ENCODE assay signal across 23 cellular contexts in the genomic region with DNA sequence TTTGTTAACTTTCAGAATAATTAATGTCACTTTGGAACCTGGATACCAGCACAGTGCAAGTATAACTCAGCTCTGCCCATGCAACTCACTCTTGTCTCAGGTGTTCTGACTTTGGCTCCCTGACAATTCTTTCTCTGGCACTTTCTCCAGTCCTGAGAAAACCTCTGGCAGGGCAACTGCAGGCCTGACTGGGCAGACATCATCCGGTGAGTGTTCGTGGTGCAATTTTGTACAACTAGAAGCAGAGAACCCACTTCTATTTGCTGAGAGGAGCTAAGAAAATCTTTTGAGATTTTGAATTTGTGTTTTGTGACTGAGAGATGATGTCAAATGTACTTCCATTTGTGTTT.
DNase-seq lines count a peak whose midpoint lies in the region; ATAC-seq and TF ChIP-seq lines count a peak whose summit lies in the region.
"Had no signal": no experiment of that assay in that cellular context is flagged by ENCODE, and none has a peak within 500 bp of the region (broad histone marks: within the 10 kb centered on the region; RNA-seq: fewer than 3 reads in every experiment).

No MANE protein-coding gene starts in this region.

- H4K20me1 ChIP-seq in mammary epithelial cell (ENCODE audit: insufficient read depth, low read length) = no peaks in the 10 kb centered on the region
- H4K20me1 ChIP-seq: BLaER1 treated with 17β-estradiol and CSF1 and Interleukin-3, amounts not matched to agents 10 nM and 100 nM had no signal

- POLR2A ChIA-PET in MCF 10A (lab: Yijun Ruan, JAX) = interaction anchor here (0.7 to 2.1 kb wide), 5 partner anchors 9 to 66 kb away, joined by 3 to 14 read pairs (median 4); no protein-coding TSS in a partner anchor
- POLR2A ChIA-PET in RWPE1 (lab: Yijun Ruan, JAX; ENCODE audit: low non-redundant PET) = no interaction called here

- no peak for TF ChIP-seq POLR2A in prostate gland (IDR thresholded peaks at IDR 0.05)

- no peaks in the 10 kb centered on the region for H3K36me3 Mint-ChIP-seq in MCF 10A (ENCODE audit: insufficient read depth, unreplicated experiment)
- H3K36me3 Mint-ChIP-seq: CD14-positive monocyte; CD8-positive, alpha-beta memory T cell had no signal

- H3K4me1 ChIP-seq in mammary epithelial cell (ENCODE audit: insufficient read depth, low read length) = no peaks in the 10 kb centered on the region
- no peaks in the 10 kb centered on the region for H3K4me1 ChIP-seq in prostate gland (replicated peaks)
- no peaks in the 10 kb centered on the region for H3K4me1 ChIP-seq in right cardiac atrium (ENCODE audit: control insufficient read depth, insufficient read depth, low read length)
- H3K4me1 ChIP-seq: A549, BE2C had no signal

- H3K36me3 ChIP-seq in mammary epithelial cell (ENCODE audit: insufficient read depth, low read length) (no peaks in the 10 kb centered on the region), KOPT-K1 (ENCODE audit: insufficient read depth, low read length) (no peaks in the 10 kb centered on the region), prostate gland (no peaks in the 10 kb centered on the region)
- H3K36me3 ChIP-seq: BE2C; BLaER1 treated with 17β-estradiol and CSF1 and Interleukin-3, amounts not matched to agents 10 nM and 100 nM had no signal

- H3K9ac ChIP-seq in mammary epithelial cell (ENCODE audit: insufficient read depth, low read length) = no peak overlapping the region
- H3K9ac ChIP-seq: BLaER1 treated with 17β-estradiol and CSF1 and Interleukin-3, amounts not matched to agents 10 nM and 100 nM; GM23248 had no signal

- no peak overlapping the region for H3K4me3 Mint-ChIP-seq in MCF 10A (ENCODE audit: unreplicated experiment)
- H3K4me3 Mint-ChIP-seq: CD14-positive monocyte; CD4-positive, alpha-beta T cell; CD8-positive, alpha-beta memory T cell had no signal

- TF ChIP-seq CTCF in MCF 10A (IDR thresholded peaks at IDR 0.05; ENCODE audit: unreplicated experiment) = no peak
- no peak for TF ChIP-seq CTCF in mammary epithelial cell (conservative IDR thresholded peaks at IDR 0.05 in 1 of 2, IDR thresholded peaks at IDR 0.05 in 1 of 2; ENCODE audit: extremely low read depth in 1 of 2, insufficient read depth in 1 of 2, low read depth in 1 of 2, low read length in 2 of 2)
- TF ChIP-seq CTCF in epithelial cell of esophagus (IDR thresholded peaks at IDR 0.05; ENCODE audit: insufficient read depth, low read depth, low read length, missing control alignments) = no peak
- TF ChIP-seq CTCF in prostate gland (IDR thresholded peaks at IDR 0.05) = no peak
- no peak for TF ChIP-seq CTCF in RWPE1 (conservative IDR thresholded peaks at IDR 0.05; ENCODE audit: low read depth)

- H3K79me2 ChIP-seq in mammary epithelial cell (ENCODE audit: insufficient read depth, low read length) = no peaks in the 10 kb centered on the region

- H2AFZ ChIP-seq in mammary epithelial cell (ENCODE audit: low read depth, low read length) = no peak overlapping the region
- H2AFZ ChIP-seq: GM23248 had no signal

- CTCF ChIA-PET in MCF 10A (lab: Yijun Ruan, JAX) (interaction anchor here (0.7 to 0.9 kb wide), 3 partner anchors 47 to 315 kb away, joined by 3 read pairs; no protein-coding TSS in a partner anchor), mammary epithelial cell (lab: Charles Lee; ENCODE audit: low non-redundant PET) (no interaction called here), RWPE1 (lab: Yijun Ruan, JAX) (interaction anchor here (0.7 kb wide), 1 partner anchor 211 kb away, joined by 4 read pairs; no protein-coding TSS in a partner anchor)

- ATAC-seq in right cardiac atrium (no peak), GM19395 (IDR thresholded peaks at IDR 0.05; ENCODE audit: unreplicated experiment) (no peak)
- ATAC-seq: A549 had no signal

- BruUV-seq in MCF 10A (replicated peaks; lab: Mats Ljungman, UMichigan) (no TSS peak), mammary epithelial cell (replicated peaks; lab: Mats Ljungman, UMichigan) (no TSS peak)

- intact Hi-C loops in MCF 10A (cut with micrococcal nuclease) = no loop called here
- intact Hi-C loops in mammary epithelial cell (cut with micrococcal nuclease) = no loop called here
- intact Hi-C loops in prostate gland (cut with DNase I) = no loop called here
- intact Hi-C loops in right cardiac atrium (cut with DNase I) = no loop called here

- H3K27me3 ChIP-seq in mammary epithelial cell (ENCODE audit: insufficient read depth, low read length) (no peaks in the 10 kb centered on the region), prostate gland (replicated peaks; ENCODE audit: insufficient read depth) (no peaks in the 10 kb centered on the region), right cardiac atrium (ENCODE audit: control insufficient read depth, insufficient read depth) (no peaks in the 10 kb centered on the region)
- H3K27me3 ChIP-seq: BE2C; BLaER1 treated with 17β-estradiol and CSF1 and Interleukin-3, amounts not matched to agents 10 nM and 100 nM had no signal

- dilution Hi-C loops in mammary epithelial cell (cut with HindIII; ENCODE audit: low sequenced_read_pairs) = no loop called here

- H3K9me3 ChIP-seq in mammary epithelial cell (replicated peaks; ENCODE audit: insufficient read depth, low read length) (no peaks in the 10 kb centered on the region), KOPT-K1 (ENCODE audit: insufficient read depth, low read length, poor library complexity, severe bottlenecking) (no peaks in the 10 kb centered on the region), prostate gland (no peaks in the 10 kb centered on the region), right cardiac atrium (ENCODE audit: control insufficient read depth, low read length) (no peaks in the 10 kb centered on the region)
- H3K9me3 ChIP-seq: A549; BE2C; BLaER1 treated with 17β-estradiol and CSF1 and Interleukin-3, amounts not matched to agents 10 nM and 100 nM had no signal

- in situ Hi-C loops in mammary epithelial cell (cut with MboI; ENCODE audit: low sequenced_read_pairs in 2 of 2) = no loop called here

- no peak overlapping the region for H3K27ac Mint-ChIP-seq in MCF 10A (ENCODE audit: low read depth, unreplicated experiment)
- H3K27ac Mint-ChIP-seq: CD4-positive, alpha-beta T cell; CD8-positive, alpha-beta memory T cell had no signal

- H3K27ac ChIP-seq in mammary epithelial cell (ENCODE audit: insufficient read depth, low read depth, low read length) (no peak overlapping the region), KOPT-K1 (ENCODE audit: low read depth, low read length, poor library complexity, severe bottlenecking) (peak overlapping the region; percentile 40), prostate gland (no peak overlapping the region), right cardiac atrium (ENCODE audit: low read length) (no peak overlapping the region), RWPE1 (no peak overlapping the region)
- H3K27ac ChIP-seq: A549; BLaER1 treated with 17β-estradiol and CSF1 and Interleukin-3, amounts not matched to agents 10 nM and 100 nM; GM23248 had no signal

- DNase-seq in MCF 10A (ENCODE audit: unreplicated experiment) (peak; percentile 39), mammary epithelial cell (no peak), epithelial cell of esophagus (ENCODE audit: low read depth) (peak; percentile 28), prostate gland (ENCODE audit: low spot score) (peak; percentile 45), right cardiac atrium (no peak), RWPE1 (ENCODE audit: low spot score) (no peak)
- DNase-seq: 8988T; ACHN; AML-193; BE2C; Calu3; CD4-positive, alpha-beta T cell; CD8-positive, alpha-beta memory T cell; DMS79 treated with DMSO at 0.1 percent for 48 hours; GF-D8; GM23248; H7; HCEC 1CT had no signal

- no peaks in the 10 kb centered on the region for H3K27me3 Mint-ChIP-seq in MCF 10A (ENCODE audit: insufficient read depth, unreplicated experiment)
- H3K27me3 Mint-ChIP-seq: CD4-positive, alpha-beta T cell; CD8-positive, alpha-beta memory T cell had no signal

- H3K4me1 Mint-ChIP-seq in MCF 10A (ENCODE audit: insufficient read depth, unreplicated experiment) = peaks cover 31% of the 10 kb centered on the region
- H3K4me1 Mint-ChIP-seq: CD8-positive, alpha-beta memory T cell had no signal

- 0% methylated on average over 2 of the region's 2 CpGs for WGBS in mammary epithelial cell (ENCODE audit: low coverage, missing lambda C conversion rate)
- 48% methylated on average over 2 of the region's 2 CpGs for WGBS in prostate gland
- 91% methylated on average over 2 of the region's 2 CpGs for WGBS in right cardiac atrium

- H3K4me3 ChIP-seq in mammary epithelial cell (replicated peaks in 1 of 3; ENCODE audit: insufficient read depth in 1 of 3, low read depth in 2 of 3, low read length in 3 of 3) (no peak overlapping the region), epithelial cell of esophagus (ENCODE audit: low read length) (no peak overlapping the region), prostate gland (no peak overlapping the region), right cardiac atrium (ENCODE audit: low read length) (no peak overlapping the region)
- H3K4me3 ChIP-seq: A549; BLaER1 treated with 17β-estradiol and CSF1 and Interleukin-3, amounts not matched to agents 10 nM and 100 nM; GM23248 had no signal

- no peaks in the 10 kb centered on the region for H3K9me3 Mint-ChIP-seq in MCF 10A (ENCODE audit: unreplicated experiment)
- H3K9me3 Mint-ChIP-seq: CD14-positive monocyte; CD4-positive, alpha-beta T cell; CD8-positive, alpha-beta memory T cell had no signal

- no peak overlapping the region for H3K4me2 ChIP-seq in mammary epithelial cell (ENCODE audit: insufficient read depth, low read depth, low read length)
- H3K4me2 ChIP-seq: A549; BLaER1 treated with 17β-estradiol and CSF1 and Interleukin-3, amounts not matched to agents 10 nM and 100 nM had no signal

Comparison
In these comparisons a context has a peak if more than half of its experiments do, and no peak if none do; other contexts are left out.
1. DNase-seq: peak in MCF 10A (single experiment), epithelial cell of esophagus (single experiment) and prostate gland (single experiment); none in mammary epithelial cell (single experiment), right cardiac atrium (0 of 3) and RWPE1 (single experiment).